1 cellular context compared by ENCODE assay signal in the genomic region with DNA sequence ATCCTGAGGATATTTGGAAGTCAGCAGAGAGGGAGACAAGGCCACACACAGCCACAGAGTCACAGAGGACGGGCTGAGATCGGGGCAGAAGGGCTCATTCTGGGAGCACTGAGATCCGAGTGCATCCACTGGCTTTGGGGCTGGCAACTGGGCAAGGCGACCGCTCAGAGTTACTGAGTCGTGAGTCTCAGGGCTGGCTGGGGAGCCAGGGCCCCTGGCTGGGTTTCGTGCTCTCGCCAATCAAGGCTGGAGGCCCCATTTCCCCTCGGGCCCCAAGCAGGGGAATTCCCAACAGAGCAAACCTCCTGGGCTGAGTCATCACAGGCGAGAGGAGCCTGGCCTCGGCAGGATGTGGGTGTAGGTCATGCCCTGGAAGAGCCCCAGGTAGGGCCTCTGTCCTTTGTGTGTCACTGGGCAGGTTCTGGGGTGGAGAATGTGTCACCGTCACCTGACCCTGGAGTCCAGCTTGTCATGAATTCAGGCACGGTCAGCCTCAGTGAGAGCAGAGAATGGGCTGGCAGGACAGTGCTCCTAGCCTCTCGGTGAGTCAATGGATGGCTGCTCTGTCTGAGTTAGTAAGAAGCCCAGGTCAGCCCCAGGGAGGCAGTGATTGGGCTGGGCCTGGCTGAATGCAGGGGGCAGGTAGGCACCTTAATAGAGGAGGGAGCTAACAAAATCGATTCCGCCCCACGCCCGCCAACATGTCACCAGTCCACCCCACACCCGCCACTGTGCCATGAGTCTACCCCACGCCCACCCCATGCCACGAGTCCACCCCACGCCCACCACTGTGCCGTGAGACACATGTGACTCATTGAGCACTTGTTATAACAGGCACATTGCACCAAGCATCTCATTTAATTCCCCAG.
TF ChIP-seq lines count a peak whose summit lies in the region.

No MANE protein-coding gene starts in this region.

TF ChIP-seq in HepG2, 621 proteins besides CTCF, POLR2A, EP300 and RAD21 (continued from another document and continues in another):
- TF ChIP-seq, protein P1, sequence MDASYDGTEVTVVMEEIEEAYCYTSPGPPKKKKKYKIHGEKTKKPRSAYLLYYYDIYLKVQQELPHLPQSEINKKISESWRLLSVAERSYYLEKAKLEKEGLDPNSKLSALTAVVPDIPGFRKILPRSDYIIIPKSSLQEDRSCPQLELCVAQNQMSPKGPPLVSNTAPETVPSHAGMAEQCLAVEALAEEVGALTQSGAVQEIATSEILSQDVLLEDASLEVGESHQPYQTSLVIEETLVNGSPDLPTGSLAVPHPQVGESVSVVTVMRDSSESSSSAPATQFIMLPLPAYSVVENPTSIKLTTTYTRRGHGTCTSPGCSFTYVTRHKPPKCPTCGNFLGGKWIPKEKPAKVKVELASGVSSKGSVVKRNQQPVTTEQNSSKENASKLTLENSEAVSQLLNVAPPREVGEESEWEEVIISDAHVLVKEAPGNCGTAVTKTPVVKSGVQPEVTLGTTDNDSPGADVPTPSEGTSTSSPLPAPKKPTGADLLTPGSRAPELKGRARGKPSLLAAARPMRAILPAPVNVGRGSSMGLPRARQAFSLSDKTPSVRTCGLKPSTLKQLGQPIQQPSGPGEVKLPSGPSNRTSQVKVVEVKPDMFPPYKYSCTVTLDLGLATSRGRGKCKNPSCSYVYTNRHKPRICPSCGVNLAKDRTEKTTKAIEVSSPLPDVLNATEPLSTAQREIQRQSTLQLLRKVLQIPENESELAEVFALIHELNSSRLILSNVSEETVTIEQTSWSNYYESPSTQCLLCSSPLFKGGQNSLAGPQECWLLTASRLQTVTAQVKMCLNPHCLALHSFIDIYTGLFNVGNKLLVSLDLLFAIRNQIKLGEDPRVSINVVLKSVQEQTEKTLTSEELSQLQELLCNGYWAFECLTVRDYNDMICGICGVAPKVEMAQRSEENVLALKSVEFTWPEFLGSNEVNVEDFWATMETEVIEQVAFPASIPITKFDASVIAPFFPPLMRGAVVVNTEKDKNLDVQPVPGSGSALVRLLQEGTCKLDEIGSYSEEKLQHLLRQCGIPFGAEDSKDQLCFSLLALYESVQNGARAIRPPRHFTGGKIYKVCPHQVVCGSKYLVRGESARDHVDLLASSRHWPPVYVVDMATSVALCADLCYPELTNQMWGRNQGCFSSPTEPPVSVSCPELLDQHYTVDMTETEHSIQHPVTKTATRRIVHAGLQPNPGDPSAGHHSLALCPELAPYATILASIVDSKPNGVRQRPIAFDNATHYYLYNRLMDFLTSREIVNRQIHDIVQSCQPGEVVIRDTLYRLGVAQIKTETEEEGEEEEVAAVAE (CRISPR knock-in tag; IDR thresholded peaks at IDR 0.05; ENCODE audit: borderline replicate concordance), result peak; percentile 85; the same call in 1 of the 2 replicates
- TF ChIP-seq, protein P2, sequence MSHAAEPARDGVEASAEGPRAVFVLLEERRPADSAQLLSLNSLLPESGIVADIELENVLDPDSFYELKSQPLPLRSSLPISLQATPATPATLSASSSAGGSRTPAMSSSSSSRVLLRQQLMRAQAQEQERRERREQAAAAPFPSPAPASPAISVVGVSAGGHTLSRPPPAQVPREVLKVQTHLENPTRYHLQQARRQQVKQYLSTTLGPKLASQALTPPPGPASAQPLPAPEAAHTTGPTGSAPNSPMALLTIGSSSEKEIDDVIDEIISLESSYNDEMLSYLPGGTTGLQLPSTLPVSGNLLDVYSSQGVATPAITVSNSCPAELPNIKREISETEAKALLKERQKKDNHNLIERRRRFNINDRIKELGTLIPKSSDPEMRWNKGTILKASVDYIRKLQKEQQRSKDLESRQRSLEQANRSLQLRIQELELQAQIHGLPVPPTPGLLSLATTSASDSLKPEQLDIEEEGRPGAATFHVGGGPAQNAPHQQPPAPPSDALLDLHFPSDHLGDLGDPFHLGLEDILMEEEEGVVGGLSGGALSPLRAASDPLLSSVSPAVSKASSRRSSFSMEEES (CRISPR knock-in tag; IDR thresholded peaks at IDR 0.05), result peak; percentile 99
- peak; percentile 81; the same call in 1 of the 2 replicates for TF ChIP-seq YEATS2 (CRISPR knock-in tag; IDR thresholded peaks at IDR 0.05; ENCODE audit: borderline replicate concordance)
- TF ChIP-seq SNAI1 (CRISPR knock-in tag; IDR thresholded peaks at IDR 0.05; ENCODE audit: borderline replicate concordance), result no peak
- peak; percentile 95 for TF ChIP-seq ZNF709 (CRISPR knock-in tag; IDR thresholded peaks at IDR 0.05)
- no peak for TF ChIP-seq ZNF530 (CRISPR knock-in tag; IDR thresholded peaks at IDR 0.05; ENCODE audit: low read depth)
- TF ChIP-seq, protein P3, sequence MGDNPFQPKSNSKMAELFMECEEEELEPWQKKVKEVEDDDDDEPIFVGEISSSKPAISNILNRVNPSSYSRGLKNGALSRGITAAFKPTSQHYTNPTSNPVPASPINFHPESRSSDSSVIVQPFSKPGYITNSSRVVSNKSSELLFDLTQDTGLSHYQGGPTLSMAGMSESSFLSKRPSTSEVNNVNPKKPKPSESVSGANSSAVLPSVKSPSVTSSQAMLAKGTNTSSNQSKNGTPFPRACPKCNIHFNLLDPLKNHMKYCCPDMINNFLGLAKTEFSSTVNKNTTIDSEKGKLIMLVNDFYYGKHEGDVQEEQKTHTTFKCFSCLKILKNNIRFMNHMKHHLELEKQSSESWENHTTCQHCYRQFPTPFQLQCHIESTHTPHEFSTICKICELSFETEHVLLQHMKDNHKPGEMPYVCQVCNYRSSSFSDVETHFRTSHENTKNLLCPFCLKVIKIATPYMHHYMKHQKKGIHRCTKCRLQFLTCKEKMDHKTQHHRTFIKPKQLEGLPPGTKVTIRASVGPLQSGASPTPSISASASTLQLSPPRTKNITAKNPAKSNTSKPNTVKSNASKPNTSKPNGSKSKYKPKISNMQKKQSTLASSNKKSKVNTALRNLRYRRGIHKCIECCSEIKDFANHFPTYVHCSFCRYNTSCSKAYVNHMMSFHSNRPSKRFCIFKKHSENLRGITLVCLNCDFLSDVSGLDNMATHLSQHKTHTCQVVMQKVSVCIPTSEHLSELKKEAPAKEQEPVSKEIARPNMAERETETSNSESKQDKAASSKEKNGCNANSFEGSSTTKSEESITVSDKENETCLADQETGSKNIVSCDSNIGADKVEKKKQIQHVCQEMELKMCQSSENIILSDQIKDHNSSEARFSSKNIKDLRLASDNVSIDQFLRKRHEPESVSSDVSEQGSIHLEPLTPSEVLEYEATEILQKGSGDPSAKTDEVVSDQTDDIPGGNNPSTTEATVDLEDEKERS (CRISPR knock-in tag; IDR thresholded peaks at IDR 0.05), result peak; percentile 93
- 0 out of 2 replicates have a peak, but pooled peaks have one; percentile 71 for TF ChIP-seq SALL2 (CRISPR knock-in tag; IDR thresholded peaks at IDR 0.05)
- no peak for TF ChIP-seq SYNCRIP (IDR thresholded peaks at IDR 0.05; ENCODE audit: insufficient read depth, low read depth, low read length)
- peak; percentile 97 for TF ChIP-seq ZNF619 (CRISPR knock-in tag; IDR thresholded peaks at IDR 0.05)
- TF ChIP-seq, protein P4, sequence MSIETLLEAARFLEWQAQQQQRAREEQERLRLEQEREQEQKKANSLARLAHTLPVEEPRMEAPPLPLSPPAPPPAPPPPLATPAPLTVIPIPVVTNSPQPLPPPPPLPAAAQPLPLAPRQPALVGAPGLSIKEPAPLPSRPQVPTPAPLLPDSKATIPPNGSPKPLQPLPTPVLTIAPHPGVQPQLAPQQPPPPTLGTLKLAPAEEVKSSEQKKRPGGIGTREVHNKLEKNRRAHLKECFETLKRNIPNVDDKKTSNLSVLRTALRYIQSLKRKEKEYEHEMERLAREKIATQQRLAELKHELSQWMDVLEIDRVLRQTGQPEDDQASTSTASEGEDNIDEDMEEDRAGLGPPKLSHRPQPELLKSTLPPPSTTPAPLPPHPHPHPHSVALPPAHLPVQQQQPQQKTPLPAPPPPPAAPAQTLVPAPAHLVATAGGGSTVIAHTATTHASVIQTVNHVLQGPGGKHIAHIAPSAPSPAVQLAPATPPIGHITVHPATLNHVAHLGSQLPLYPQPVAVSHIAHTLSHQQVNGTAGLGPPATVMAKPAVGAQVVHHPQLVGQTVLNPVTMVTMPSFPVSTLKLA (IDR thresholded peaks at IDR 0.05), result no peak
- TF ChIP-seq ARID2 (CRISPR knock-in tag; IDR thresholded peaks at IDR 0.05; ENCODE audit: borderline replicate concordance), result no peak; the same call in 1 of the 2 replicates
- TF ChIP-seq, protein P5, sequence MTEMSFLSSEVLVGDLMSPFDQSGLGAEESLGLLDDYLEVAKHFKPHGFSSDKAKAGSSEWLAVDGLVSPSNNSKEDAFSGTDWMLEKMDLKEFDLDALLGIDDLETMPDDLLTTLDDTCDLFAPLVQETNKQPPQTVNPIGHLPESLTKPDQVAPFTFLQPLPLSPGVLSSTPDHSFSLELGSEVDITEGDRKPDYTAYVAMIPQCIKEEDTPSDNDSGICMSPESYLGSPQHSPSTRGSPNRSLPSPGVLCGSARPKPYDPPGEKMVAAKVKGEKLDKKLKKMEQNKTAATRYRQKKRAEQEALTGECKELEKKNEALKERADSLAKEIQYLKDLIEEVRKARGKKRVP (CRISPR knock-in tag; IDR thresholded peaks at IDR 0.05), result peak in 1 of 2 experiments; percentile 75; a peak in 2 of 4 replicates
- TF ChIP-seq, protein P6, sequence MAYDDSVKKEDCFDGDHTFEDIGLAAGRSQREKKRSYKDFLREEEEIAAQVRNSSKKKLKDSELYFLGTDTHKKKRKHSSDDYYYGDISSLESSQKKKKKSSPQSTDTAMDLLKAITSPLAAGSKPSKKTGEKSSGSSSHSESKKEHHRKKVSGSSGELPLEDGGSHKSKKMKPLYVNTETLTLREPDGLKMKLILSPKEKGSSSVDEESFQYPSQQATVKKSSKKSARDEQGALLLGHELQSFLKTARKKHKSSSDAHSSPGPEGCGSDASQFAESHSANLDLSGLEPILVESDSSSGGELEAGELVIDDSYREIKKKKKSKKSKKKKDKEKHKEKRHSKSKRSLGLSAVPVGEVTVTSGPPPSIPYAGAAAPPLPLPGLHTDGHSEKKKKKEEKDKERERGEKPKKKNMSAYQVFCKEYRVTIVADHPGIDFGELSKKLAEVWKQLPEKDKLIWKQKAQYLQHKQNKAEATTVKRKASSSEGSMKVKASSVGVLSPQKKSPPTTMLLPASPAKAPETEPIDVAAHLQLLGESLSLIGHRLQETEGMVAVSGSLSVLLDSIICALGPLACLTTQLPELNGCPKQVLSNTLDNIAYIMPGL (CRISPR knock-in tag; IDR thresholded peaks at IDR 0.05; ENCODE audit: borderline replicate concordance in 1 of 2, low read depth in 1 of 2), result peak in 1 of 2 experiments; percentile 75; a peak in 2 of 4 replicates
- peak; percentile 68 for TF ChIP-seq ZNF883 (CRISPR knock-in tag; IDR thresholded peaks at IDR 0.05; ENCODE audit: not compliant biosample characterization)
- TF ChIP-seq TBX3 (IDR thresholded peaks at IDR 0.05; ENCODE audit: borderline replicate concordance), result peak; percentile 64; the same call in 1 of the 2 replicates
- TF ChIP-seq ARNT (IDR thresholded peaks at IDR 0.05), result no peak
- TF ChIP-seq SP2 (CRISPR knock-in tag; IDR thresholded peaks at IDR 0.05), result no peak
- TF ChIP-seq CREB1 (IDR thresholded peaks at IDR 0.05), result peak; percentile 84
- peak; percentile 73 for TF ChIP-seq CREB1 (CRISPR knock-in tag; IDR thresholded peaks at IDR 0.05)
- TF ChIP-seq ZNF496 (CRISPR knock-in tag; IDR thresholded peaks at IDR 0.05; ENCODE audit: insufficient replicate concordance), result no peak
- TF ChIP-seq, protein P7, sequence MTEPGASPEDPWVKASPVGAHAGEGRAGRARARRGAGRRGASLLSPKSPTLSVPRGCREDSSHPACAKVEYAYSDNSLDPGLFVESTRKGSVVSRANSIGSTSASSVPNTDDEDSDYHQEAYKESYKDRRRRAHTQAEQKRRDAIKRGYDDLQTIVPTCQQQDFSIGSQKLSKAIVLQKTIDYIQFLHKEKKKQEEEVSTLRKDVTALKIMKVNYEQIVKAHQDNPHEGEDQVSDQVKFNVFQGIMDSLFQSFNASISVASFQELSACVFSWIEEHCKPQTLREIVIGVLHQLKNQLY (CRISPR knock-in tag; IDR thresholded peaks at IDR 0.05), result peak; percentile 93
- TF ChIP-seq GFI1 (CRISPR knock-in tag; IDR thresholded peaks at IDR 0.05; ENCODE audit: borderline replicate concordance), result peak; percentile 95
- TF ChIP-seq, protein P8, sequence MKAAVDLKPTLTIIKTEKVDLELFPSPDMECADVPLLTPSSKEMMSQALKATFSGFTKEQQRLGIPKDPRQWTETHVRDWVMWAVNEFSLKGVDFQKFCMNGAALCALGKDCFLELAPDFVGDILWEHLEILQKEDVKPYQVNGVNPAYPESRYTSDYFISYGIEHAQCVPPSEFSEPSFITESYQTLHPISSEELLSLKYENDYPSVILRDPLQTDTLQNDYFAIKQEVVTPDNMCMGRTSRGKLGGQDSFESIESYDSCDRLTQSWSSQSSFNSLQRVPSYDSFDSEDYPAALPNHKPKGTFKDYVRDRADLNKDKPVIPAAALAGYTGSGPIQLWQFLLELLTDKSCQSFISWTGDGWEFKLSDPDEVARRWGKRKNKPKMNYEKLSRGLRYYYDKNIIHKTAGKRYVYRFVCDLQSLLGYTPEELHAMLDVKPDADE (CRISPR knock-in tag; IDR thresholded peaks at IDR 0.05), result no peak
- TF ChIP-seq ZNF446 (CRISPR knock-in tag; IDR thresholded peaks at IDR 0.05), result peak; percentile 86; the same call in 1 of the 2 replicates
- TF ChIP-seq, protein P9, sequence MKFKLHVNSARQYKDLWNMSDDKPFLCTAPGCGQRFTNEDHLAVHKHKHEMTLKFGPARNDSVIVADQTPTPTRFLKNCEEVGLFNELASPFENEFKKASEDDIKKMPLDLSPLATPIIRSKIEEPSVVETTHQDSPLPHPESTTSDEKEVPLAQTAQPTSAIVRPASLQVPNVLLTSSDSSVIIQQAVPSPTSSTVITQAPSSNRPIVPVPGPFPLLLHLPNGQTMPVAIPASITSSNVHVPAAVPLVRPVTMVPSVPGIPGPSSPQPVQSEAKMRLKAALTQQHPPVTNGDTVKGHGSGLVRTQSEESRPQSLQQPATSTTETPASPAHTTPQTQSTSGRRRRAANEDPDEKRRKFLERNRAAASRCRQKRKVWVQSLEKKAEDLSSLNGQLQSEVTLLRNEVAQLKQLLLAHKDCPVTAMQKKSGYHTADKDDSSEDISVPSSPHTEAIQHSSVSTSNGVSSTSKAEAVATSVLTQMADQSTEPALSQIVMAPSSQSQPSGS (CRISPR knock-in tag; IDR thresholded peaks at IDR 0.05), result peak; percentile 86
- peak; percentile 83; the same call in 1 of the 2 replicates for TF ChIP-seq ZNF790 (CRISPR knock-in tag; IDR thresholded peaks at IDR 0.05; ENCODE audit: borderline replicate concordance)
- TF ChIP-seq ZNF703 (CRISPR knock-in tag; IDR thresholded peaks at IDR 0.05; ENCODE audit: borderline replicate concordance), result peak; percentile 96
- peak; percentile 83; the same call in 1 of the 2 replicates for TF ChIP-seq FOXJ3 (CRISPR knock-in tag; IDR thresholded peaks at IDR 0.05; ENCODE audit: borderline replicate concordance)
- TF ChIP-seq ZNF598 (CRISPR knock-in tag; IDR thresholded peaks at IDR 0.05; ENCODE audit: borderline replicate concordance), result peak; percentile 85; the same call in 1 of the 2 replicates
- no peak; the same call in 1 of the 2 replicates for TF ChIP-seq BORCS8-MEF2B (CRISPR knock-in tag; IDR thresholded peaks at IDR 0.05)
- TF ChIP-seq, protein P10, sequence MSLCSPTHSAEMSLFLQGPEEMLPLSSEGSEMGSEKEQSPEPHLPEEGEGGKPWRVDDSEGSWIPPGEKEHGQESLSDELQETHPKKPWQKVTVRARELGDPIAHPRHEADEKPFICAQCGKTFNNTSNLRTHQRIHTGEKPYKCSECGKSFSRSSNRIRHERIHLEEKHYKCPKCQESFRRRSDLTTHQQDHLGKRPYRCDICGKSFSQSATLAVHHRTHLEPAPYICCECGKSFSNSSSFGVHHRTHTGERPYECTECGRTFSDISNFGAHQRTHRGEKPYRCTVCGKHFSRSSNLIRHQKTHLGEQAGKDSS (CRISPR knock-in tag; IDR thresholded peaks at IDR 0.05; ENCODE audit: borderline replicate concordance, low read depth), result peak; percentile 100
- TF ChIP-seq ZNF230 (CRISPR knock-in tag; IDR thresholded peaks at IDR 0.05), result no peak
